Comparison of ENCODE assay signal across 8 cellular contexts in genomic region chr11:130431337-130431773, GRCh38. TPM values are rescaled to one million over a fixed set of nuclear protein-coding genes. Genes with fewer than 3 reads are reported as not detected.
A peak's percentile ranks its signal among the peaks of the same experiment; 100 is the strongest.
DNase-seq lines count a peak whose midpoint lies in the region; ATAC-seq and TF ChIP-seq lines count a peak whose summit lies in the region.

No MANE protein-coding gene starts in this region.

- no peaks in the 10 kb centered on the region for H3K79me2 ChIP-seq in mammary epithelial cell (ENCODE audit: insufficient read depth, low read length)

- H4K20me1 ChIP-seq in mammary epithelial cell (ENCODE audit: insufficient read depth, low read length), result no peaks in the 10 kb centered on the region

- no peak overlapping the region for H2AFZ ChIP-seq in mammary epithelial cell (ENCODE audit: low read depth, low read length)

- H3K4me3 ChIP-seq in WI38 (ENCODE audit: low read depth, low read length) (peak overlapping the region; percentile 24; the same call in 1 of the 2 replicates), mammary epithelial cell (replicated peaks in 1 of 3; ENCODE audit: insufficient read depth in 1 of 3, low read depth in 2 of 3, low read length in 3 of 3) (no peak overlapping the region), kidney epithelial cell (ENCODE audit: low read depth, low read length) (no peak overlapping the region)

- H3K27ac ChIP-seq in mammary epithelial cell (ENCODE audit: insufficient read depth, low read depth, low read length), result no peak overlapping the region

- H3K4me2 ChIP-seq in mammary epithelial cell (ENCODE audit: insufficient read depth, low read depth, low read length), result no peak overlapping the region

- TF ChIP-seq CTCF in WI38 (IDR thresholded peaks at IDR 0.05; ENCODE audit: low read depth, low read length), result peak; percentile 79
- peak; percentile 61 to 84 for TF ChIP-seq CTCF in mammary epithelial cell (conservative IDR thresholded peaks at IDR 0.05 in 1 of 2, IDR thresholded peaks at IDR 0.05 in 1 of 2; ENCODE audit: extremely low read depth in 1 of 2, insufficient read depth in 1 of 2, low read depth in 1 of 2, low read length in 2 of 2)
- TF ChIP-seq CTCF in kidney epithelial cell (IDR thresholded peaks at IDR 0.05; ENCODE audit: insufficient read depth, low read length, poor library complexity, severe bottlenecking), result peak; percentile 80

- H3K4me1 ChIP-seq in mammary epithelial cell (ENCODE audit: insufficient read depth, low read length), result peaks cover 24% of the 10 kb centered on the region

- DNase-seq in GF-D8 (lab: John Stamatoyannopoulos, UW) (peak; percentile 34), HCEC 1CT (peak; percentile 34), NCI-H1694 (lab: John Stamatoyannopoulos, UW) (peak; percentile 22), mammary epithelial cell (no peak), kidney epithelial cell (ENCODE audit: low read depth) (no peak)
- DNase-seq in stimulated activated CD4-positive, alpha-beta T cell treated with anti-CD3 and anti-CD28 coated beads, Interleukin-2, amount 100 ng/mL, for 48 hours, result peak; percentile 66 to 75

- intact Hi-C loops in mammary epithelial cell (cut with micrococcal nuclease), result loop anchor here (1.0 to 5.0 kb wide), 4 partner anchors 41 to 631 kb away; no protein-coding TSS in a partner anchor

- dilution Hi-C loops in mammary epithelial cell (cut with HindIII; ENCODE audit: low sequenced_read_pairs), result no loop called here

- H3K27me3 ChIP-seq in mammary epithelial cell (ENCODE audit: insufficient read depth, low read length) (peaks cover 32% of the 10 kb centered on the region), kidney epithelial cell (ENCODE audit: control insufficient read depth, insufficient read depth, low read length) (peaks cover 41% of the 10 kb centered on the region)

- CTCF ChIA-PET in mammary epithelial cell (lab: Charles Lee; ENCODE audit: low non-redundant PET), result interaction anchor here (0.6 to 1.0 kb wide), 4 partner anchors 28 to 548 kb away, joined by 4 to 12 read pairs (median 6); no protein-coding TSS in a partner anchor

- in situ Hi-C loops in mammary epithelial cell (cut with MboI; ENCODE audit: low sequenced_read_pairs in 2 of 2), result loop anchor here in 1 of 2 donors (10.0 kb wide), 1 partner anchor 423 kb away; no protein-coding TSS in a partner anchor

- BruUV-seq in mammary epithelial cell (replicated peaks; lab: Mats Ljungman, UMichigan), result no TSS peak

- H3K36me3 ChIP-seq in mammary epithelial cell (ENCODE audit: insufficient read depth, low read length) (no peaks in the 10 kb centered on the region), kidney epithelial cell (ENCODE audit: control insufficient read depth, insufficient read depth, low read length) (no peaks in the 10 kb centered on the region)

- ATAC-seq in GM21515 (IDR thresholded peaks at IDR 0.05; ENCODE audit: unreplicated experiment), result no peak

- H3K9me3 ChIP-seq in mammary epithelial cell (replicated peaks; ENCODE audit: insufficient read depth, low read length), result no peaks in the 10 kb centered on the region

- 3% methylated on average over 6 of the region's 10 CpGs for WGBS in mammary epithelial cell (ENCODE audit: low coverage, missing lambda C conversion rate)

- H3K9ac ChIP-seq in mammary epithelial cell (ENCODE audit: insufficient read depth, low read length), result no peak overlapping the region

RNA-seq across cellular contexts. Expression of gene ADAMTS8, which starts 2.9 kb away (rescaled TPM):
- total RNA-seq in mammary epithelial cell, result under 1 TPM in 1 of 2 donors, not detected in 1; 0.17 TPM
- not detected for polyA plus RNA-seq in mammary epithelial cell
- polyA minus RNA-seq in mammary epithelial cell, result not detected
- not detected in 2 replicates for total RNA-seq in kidney epithelial cell

RNA-seq across cellular contexts. Expression of gene ADAMTS15, which starts 17.1 kb away (rescaled TPM):
- total RNA-seq in mammary epithelial cell, result 10 to 100 TPM in 1 of 2 donors, 1 to 10 TPM in 1; 2.4 to 16.5 TPM
- polyA plus RNA-seq in mammary epithelial cell, result 0.79 TPM
- polyA minus RNA-seq in mammary epithelial cell, result 1.1 TPM
- total RNA-seq in kidney epithelial cell, result 3.9 and 4.2 TPM in 2 replicates

Comparison
In these comparisons a context has a peak if more than half of its experiments do, and no peak if none do; other contexts are left out.
1. DNase-seq: peak in GF-D8 (single experiment), HCEC 1CT (single experiment), NCI-H1694 (single experiment) and stimulated activated CD4-positive, alpha-beta T cell treated with anti-CD3 and anti-CD28 coated beads, Interleukin-2, amount 100 ng/mL, for 48 hours (2 of 2); none in mammary epithelial cell (single experiment) and kidney epithelial cell (single experiment).
2. Peak in every context shown above with its lines, with median percentiles within 50 percentile points of each other: CTCF ChIP-seq.